Comparison of ENCODE assay signal across 8 cellular contexts in the genomic region with DNA sequence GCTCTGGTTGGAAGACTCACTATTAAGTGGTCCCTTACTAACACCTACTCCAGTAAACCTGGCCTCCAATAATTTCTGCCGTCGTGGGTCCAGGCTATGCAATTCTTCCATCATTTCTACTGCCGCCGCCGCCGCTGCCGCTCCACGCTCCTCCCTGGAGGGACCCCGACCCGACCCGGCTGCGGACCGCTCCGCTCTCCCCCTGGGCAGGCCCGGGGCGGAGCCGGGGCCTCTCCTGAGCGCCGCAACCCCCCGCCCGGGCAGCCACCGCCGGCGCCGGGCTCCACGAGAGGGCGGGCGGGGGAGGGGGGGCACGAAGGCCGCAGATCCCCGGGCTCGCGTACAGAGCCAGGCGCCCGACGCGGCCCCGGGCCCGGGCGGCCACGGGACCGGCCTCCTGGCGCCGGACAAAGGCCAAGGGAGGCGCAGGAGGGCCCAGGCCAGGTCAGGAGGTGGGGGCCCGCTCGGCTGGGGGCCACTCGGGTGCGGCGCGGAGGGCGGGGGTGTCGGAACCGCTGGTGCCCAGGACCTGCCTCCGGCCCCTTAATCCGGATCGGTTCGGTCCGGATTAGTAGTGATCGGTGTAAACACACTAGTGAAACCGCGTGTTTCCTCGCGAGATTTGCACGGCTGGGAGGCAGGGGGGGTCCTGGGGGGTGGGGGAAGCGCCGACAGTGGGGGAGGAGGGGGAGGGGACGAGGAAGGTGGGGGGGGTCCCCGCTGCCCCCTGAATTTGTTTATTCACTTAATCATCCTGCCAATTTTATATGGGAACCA.
DNase-seq lines count a peak whose midpoint lies in the region; ATAC-seq and TF ChIP-seq lines count a peak whose summit lies in the region.
"Not testable (repeated sequence)": the region's sequence is repeated elsewhere in the genome, so short reads cannot be mapped to it uniquely, and the experiment has no call there.

No MANE protein-coding gene starts in this region.

- H3K4me2 ChIP-seq in mesendoderm (ENCODE audit: low read length), result not testable (repeated sequence)

- not testable (repeated sequence) for H3K4me1 ChIP-seq in mesendoderm (ENCODE audit: control insufficient read depth, low read depth, low read length)

- not testable (repeated sequence) for H3K36me3 Mint-ChIP-seq in central memory CD8-positive, alpha-beta T cell (ENCODE audit: insufficient read depth)

- WGBS in mesendoderm (ENCODE audit: extremely low coverage, insufficient coverage, low lambda C conversion rate), result no CpG with 5 or more reads among the region's 69 CpGs

- not testable (repeated sequence) for H2AK5ac ChIP-seq in mesendoderm (ENCODE audit: low read length)

- H3K79me2 ChIP-seq in mesendoderm (ENCODE audit: control insufficient read depth, insufficient read depth, low read length), result not testable (repeated sequence)

- ATAC-seq in HG02798 (IDR thresholded peaks at IDR 0.05; ENCODE audit: poor library complexity, unreplicated experiment), result peak; percentile 71
- ATAC-seq in central memory CD8-positive, alpha-beta T cell (replicated peaks; ENCODE audit: extremely low read depth, poor library complexity, severe bottlenecking), result peak; percentile 79

- H3K4ac ChIP-seq in mesendoderm (ENCODE audit: low read depth, low read length), result not testable (repeated sequence)

- H3K4me3 Mint-ChIP-seq in central memory CD8-positive, alpha-beta T cell, result not testable (repeated sequence)

- H4K5ac ChIP-seq in mesendoderm (ENCODE audit: low read length), result not testable (repeated sequence)

- not testable (repeated sequence) for H3K36me3 ChIP-seq in mesendoderm (ENCODE audit: control insufficient read depth, insufficient read depth, low read length)

- TF ChIP-seq CTCF in AG10803 (conservative IDR thresholded peaks at IDR 0.05; ENCODE audit: low read length), result not testable (repeated sequence)

- DNase-seq in AG10803 (ENCODE audit: low read depth), result peak; percentile 22
- peak; percentile 17 for DNase-seq in T-helper 22 cell (ENCODE audit: low read depth)
- peak; percentile 8 for DNase-seq in activated T-cell treated with anti-CD3 and anti-CD28 coated beads for 4 hours
- not testable (repeated sequence) for DNase-seq in central memory CD8-positive, alpha-beta T cell (ENCODE audit: low spot score in 2 of 2)
- peak; percentile 4 for DNase-seq in glomerular visceral epithelial cell (ENCODE audit: extremely low spot score)
- DNase-seq in mesendoderm, result peak; percentile 4
- DNase-seq in stimulated activated CD4-positive, alpha-beta T cell treated with anti-CD3 and anti-CD28 coated beads, Interleukin-4, amount 100 ng/mL, for 1 hour, result peak; percentile 10

- not testable (repeated sequence) for H4K8ac ChIP-seq in mesendoderm (ENCODE audit: low read depth, low read length)

- not testable (repeated sequence) for H3K27ac Mint-ChIP-seq in central memory CD8-positive, alpha-beta T cell (ENCODE audit: low read depth)

- peaks cover 23% of the 10 kb centered on the region for H3K27me3 Mint-ChIP-seq in central memory CD8-positive, alpha-beta T cell

- not testable (repeated sequence) for H2BK120ac ChIP-seq in mesendoderm (ENCODE audit: low read depth, low read length)

- not testable (repeated sequence) for H3K4me1 Mint-ChIP-seq in central memory CD8-positive, alpha-beta T cell

- peak overlapping the region; percentile 51 for H3K18ac ChIP-seq in mesendoderm (ENCODE audit: low read length)

- H3K23ac ChIP-seq in mesendoderm (ENCODE audit: low read length), result not testable (repeated sequence)

- H3K9me3 Mint-ChIP-seq in central memory CD8-positive, alpha-beta T cell, result not testable (repeated sequence)

- H3K27ac ChIP-seq in mesendoderm (ENCODE audit: low read depth, low read length), result not testable (repeated sequence)

- not testable (repeated sequence) for H2BK5ac ChIP-seq in mesendoderm (ENCODE audit: low read length)

- H3K79me1 ChIP-seq in mesendoderm (ENCODE audit: low read length), result not testable (repeated sequence)

- H3K56ac ChIP-seq in mesendoderm (ENCODE audit: low read length), result peak overlapping the region; percentile 15

- not testable (repeated sequence) for H3K9ac ChIP-seq in mesendoderm (ENCODE audit: low read length)

- not testable (repeated sequence) for H3K4me3 ChIP-seq in AG10803 (ENCODE audit: low read length); mesendoderm (ENCODE audit: low read length)

- not testable (repeated sequence) for H2BK15ac ChIP-seq in mesendoderm (replicated peaks; ENCODE audit: low read depth)

- H3K27me3 ChIP-seq in mesendoderm (ENCODE audit: insufficient read depth, low read length, poor library complexity), result not testable (repeated sequence)
